Comparison of ENCODE assay signal across 14 cellular contexts in genomic region chr1:9466780-9467755, GRCh38.
A peak's percentile ranks its signal among the peaks of the same experiment; 100 is the strongest.
DNase-seq lines count a peak whose midpoint lies in the region; ATAC-seq and TF ChIP-seq lines count a peak whose summit lies in the region.
"Had no signal": no experiment of that assay in that cellular context is flagged by ENCODE, and none has a peak within 500 bp of the region (broad histone marks: within the 10 kb centered on the region; RNA-seq: fewer than 3 reads in every experiment).

No MANE protein-coding gene starts in this region.

- TF ChIP-seq CTCF in body of pancreas (IDR thresholded peaks at IDR 0.05), result peak in 4 of 7 experiments; percentile 23 to 31 (median 28)

- peak; percentile 98 for ATAC-seq in body of pancreas
- ATAC-seq in right cardiac atrium, result peak; percentile 88 to 89
- no peak for ATAC-seq in effector memory CD8-positive, alpha-beta T cell (replicated peaks)

- H3K4me3 ChIP-seq in body of pancreas, result no peak overlapping the region
- H3K4me3 ChIP-seq in right cardiac atrium (ENCODE audit: low read length), result no peak overlapping the region

- WGBS in body of pancreas, 2 donors, result 30 to 33% methylated on average over 29 of the region's 29 CpGs
- WGBS in right cardiac atrium, result 48% methylated on average over 29 of the region's 29 CpGs

- H3K36me3 ChIP-seq in body of pancreas (replicated peaks in 1 of 2; ENCODE audit: insufficient read depth in 1 of 2, low read depth in 2 of 2), result no peaks in the 10 kb centered on the region

- H3K9me3 ChIP-seq in body of pancreas (no peaks in the 10 kb centered on the region), right cardiac atrium (ENCODE audit: control insufficient read depth, low read length) (no peaks in the 10 kb centered on the region)

- H3K27me3 ChIP-seq in body of pancreas (no peaks in the 10 kb centered on the region), right cardiac atrium (ENCODE audit: control insufficient read depth, insufficient read depth) (no peaks in the 10 kb centered on the region)

- DNase-seq in GM03348 (ENCODE audit: low spot score), result peak; percentile 34
- DNase-seq in body of pancreas, result peak; percentile 91 to 95 (median 92)
- peak; percentile 48 to 73 (median 71) for DNase-seq in right cardiac atrium
- peak; percentile 54 for DNase-seq in renal cortical epithelial cell (ENCODE audit: low read depth)
- no peak for DNase-seq in COLO668 (lab: John Stamatoyannopoulos, UW; ENCODE audit: unreplicated experiment)
- no peak for DNase-seq in NCI-H2029 treated with DMSO at 0.1 percent for 48 hours (lab: John Stamatoyannopoulos, UW)
- no peak for DNase-seq in effector memory CD8-positive, alpha-beta T cell
- DNase-seq in mesenteric fat pad (ENCODE audit: low spot score), result no peak
- DNase-seq: foreskin melanocyte, MV-4-11, NCI-H748 treated with DMSO at 0.1 percent for 48 hours had no signal

- peak overlapping the region; percentile 87 to 93 (median 92) for H3K27ac ChIP-seq in body of pancreas
- H3K27ac ChIP-seq in right cardiac atrium (ENCODE audit: low read length), result peak overlapping the region; percentile 76

- intact Hi-C loops in body of pancreas (cut with DNase I), result no loop called here
- intact Hi-C loops in right cardiac atrium (cut with DNase I), result no loop called here

- peaks cover 34% of the 10 kb centered on the region for H3K4me1 ChIP-seq in body of pancreas
- no peaks in the 10 kb centered on the region for H3K4me1 ChIP-seq in right cardiac atrium (ENCODE audit: control insufficient read depth, insufficient read depth, low read length)

- peaks cover 3% of the 10 kb centered on the region for H3K36me3 Mint-ChIP-seq in effector memory CD8-positive, alpha-beta T cell (ENCODE audit: insufficient read depth)

- TF ChIP-seq POLR2A in body of pancreas (IDR thresholded peaks at IDR 0.05), result peak in 2 of 3 donors; percentile 66 to 78

- H3K27me3 Mint-ChIP-seq in effector memory CD8-positive, alpha-beta T cell, result peaks cover 47 to 72% of the 10 kb centered on the region in 2 donors

- H3K4me3 Mint-ChIP-seq in effector memory CD8-positive, alpha-beta T cell, result no peak overlapping the region
- H3K4me3 Mint-ChIP-seq: B cell; central memory CD8-positive, alpha-beta T cell had no signal

- no peaks in the 10 kb centered on the region for H3K9me3 Mint-ChIP-seq in effector memory CD8-positive, alpha-beta T cell
- H3K9me3 Mint-ChIP-seq: activated T-helper 2 cell treated with anti-CD3 and anti-CD28 coated beads, Interferon-gamma antibody, Interleukin-2, Interleukin-4, amounts not matched to agents 10 μg/mL and 5 μg/mL and 100 μg/mL, durations not matched to agents 14 hours and 24 hours and 36 hours; central memory CD8-positive, alpha-beta T cell had no signal

- no peaks in the 10 kb centered on the region for H3K4me1 Mint-ChIP-seq in effector memory CD8-positive, alpha-beta T cell (ENCODE audit: low read depth in 2 of 2)
- H3K4me1 Mint-ChIP-seq: B cell; central memory CD8-positive, alpha-beta T cell had no signal

- no peak overlapping the region for H3K27ac Mint-ChIP-seq in effector memory CD8-positive, alpha-beta T cell
- H3K27ac Mint-ChIP-seq: activated T-helper 2 cell treated with anti-CD3 and anti-CD28 coated beads, Interferon-gamma antibody, Interleukin-2, Interleukin-4, amounts not matched to agents 10 μg/mL and 5 μg/mL and 100 μg/mL, durations not matched to agents 14 hours and 24 hours and 36 hours; B cell had no signal

Comparison
In these comparisons a context has a peak if more than half of its experiments do, and no peak if none do; other contexts are left out.
1. DNase-seq: peak in GM03348 (single experiment), body of pancreas (4 of 4), right cardiac atrium (3 of 3) and renal cortical epithelial cell (single experiment); none in COLO668 (single experiment), NCI-H2029 treated with DMSO at 0.1 percent for 48 hours (single experiment), effector memory CD8-positive, alpha-beta T cell (0 of 3) and mesenteric fat pad (single experiment).